ENCODE assay signal across 10 cellular contexts in the genomic region with DNA sequence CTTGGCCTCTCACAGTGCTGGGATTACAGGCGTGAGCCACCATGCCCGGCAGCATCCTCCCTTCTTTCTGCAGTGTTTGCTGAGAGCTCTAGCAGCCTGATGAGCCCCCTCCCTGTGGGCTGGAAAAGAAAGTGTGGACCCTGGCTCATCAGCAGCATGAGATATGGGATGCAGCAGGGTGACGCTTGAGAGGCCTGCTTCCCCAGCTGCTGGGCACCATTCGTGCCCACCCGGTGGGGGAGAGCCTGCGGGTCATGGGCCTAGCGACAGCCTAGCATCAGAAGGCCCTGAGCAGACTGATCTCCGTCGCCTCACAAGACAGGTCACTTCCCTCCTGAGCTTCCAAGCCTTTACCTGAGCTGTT. TPM values are rescaled to one million over a fixed set of nuclear protein-coding genes. Genes with fewer than 3 reads are reported as not detected.
DNase-seq lines count a peak whose midpoint lies in the region; ATAC-seq and TF ChIP-seq lines count a peak whose summit lies in the region.
"Had no signal": no experiment of that assay in that cellular context is flagged by ENCODE, and none has a peak within 500 bp of the region (broad histone marks: within the 10 kb centered on the region; RNA-seq: fewer than 3 reads in every experiment).

No MANE protein-coding gene starts in this region.

- H3K27me3 ChIP-seq in esophagus squamous epithelium (peaks cover 0 to 56% (median 0%) of the 10 kb centered on the region in 4 donors), ovary (no peaks in the 10 kb centered on the region), left lung (peaks cover 7 to 70% of the 10 kb centered on the region in 2 donors)

- no peak for TF ChIP-seq POLR2A in esophagus squamous epithelium (IDR thresholded peaks at IDR 0.05)
- no peak for TF ChIP-seq POLR2A in ovary (IDR thresholded peaks at IDR 0.05)

- H3K9me3 ChIP-seq in esophagus squamous epithelium: no peaks in the 10 kb centered on the region
- H3K9me3 ChIP-seq in ovary: no peaks in the 10 kb centered on the region
- no peaks in the 10 kb centered on the region for H3K9me3 ChIP-seq in left lung

- H3K4me3 ChIP-seq in esophagus squamous epithelium (peak overlapping the region in 2 of 4 donors; percentile 9 to 40), ovary (no peak overlapping the region), left lung (no peak overlapping the region)

- ATAC-seq in HG02852 (IDR thresholded peaks at IDR 0.05; ENCODE audit: unreplicated experiment) (no peak), left lung (no peak)

- peaks cover 12 to 42% (median 25%) of the 10 kb centered on the region in 3 donors for H3K4me1 ChIP-seq in esophagus squamous epithelium
- no peaks in the 10 kb centered on the region for H3K4me1 ChIP-seq in ovary (ENCODE audit: insufficient read depth)
- H3K4me1 ChIP-seq in left lung: peaks cover 0 to 11% of the 10 kb centered on the region in 2 donors

- intact Hi-C loops in esophagus squamous epithelium (cut with DNase I) (no loop called here), ovary (cut with DNase I) (no loop called here), left lung (cut with DNase I) (no loop called here)

- H3K36me3 ChIP-seq in esophagus squamous epithelium: no peaks in the 10 kb centered on the region
- H3K36me3 ChIP-seq in ovary: no peaks in the 10 kb centered on the region
- H3K36me3 ChIP-seq in left lung: no peaks in the 10 kb centered on the region

- TF ChIP-seq CTCF in esophagus squamous epithelium (IDR thresholded peaks at IDR 0.05): no peak
- TF ChIP-seq CTCF in ovary (IDR thresholded peaks at IDR 0.05): no peak
- TF ChIP-seq CTCF in left lung (IDR thresholded peaks at IDR 0.05): no peak

- H3K27ac ChIP-seq in esophagus squamous epithelium: peak overlapping the region; percentile 6 to 67 (median 48)
- peak overlapping the region; percentile 66 for H3K27ac ChIP-seq in substantia nigra (ENCODE audit: low read depth, low read length, poor library complexity, severe bottlenecking)
- no peak overlapping the region for H3K27ac ChIP-seq in ovary
- H3K27ac ChIP-seq in left lung: peak overlapping the region in 1 of 2 donors; percentile 35

- TF ChIP-seq EP300 in ovary (IDR thresholded peaks at IDR 0.05): no peak

- 43 to 88% methylated on average over 2 to 6 of the region's 9 CpGs for WGBS in esophagus squamous epithelium, 2 donors
- WGBS in ovary, 3 donors: 82 to 84% (median 84%) methylated on average over 9 of the region's 9 CpGs

- DNase-seq in activated CD8-positive, alpha-beta memory T cell treated with anti-CD3 and anti-CD28 coated beads, Interleukin-2, amount 50 U/mL, for 48 hours: peak; percentile 59
- DNase-seq in activated CD8-positive, alpha-beta memory T cell treated with anti-CD3 and anti-CD28 coated beads for 24 hours: no peak
- DNase-seq in SHP77 treated with DMSO at 0.1 percent for 48 hours (lab: John Stamatoyannopoulos, UW) (peak; percentile 14), esophagus squamous epithelium (lab: John Stamatoyannopoulos, UW) (no peak), substantia nigra (lab: John Stamatoyannopoulos, UW) (no peak), ovary (no peak), left lung (no peak)
- DNase-seq: activated CD4-positive, alpha-beta T cell treated with anti-CD3 and anti-CD28 coated beads, Interleukin-2, amount 50 U/mL, for 1 hour; central memory CD4-positive, alpha-beta T cell had no signal

RNA-seq across cellular contexts. Expression of gene CCDC167, which starts 16.0 kb away (rescaled TPM):
- 10 to 100 TPM; 16.4 to 77.8 (median 41.6) TPM for total RNA-seq in esophagus squamous epithelium
- 10 to 100 TPM in 1 of 7 donors, 1 to 10 TPM in 6; 4.4 to 21.9 (median 8.1) TPM for total RNA-seq in ovary
- 10 to 100 TPM; 11.0 to 13.5 TPM for polyA plus RNA-seq in ovary
- 10 to 100 TPM; 18.2 to 21.5 TPM for total RNA-seq in left lung

Comparison
In these comparisons a context has a peak if more than half of its experiments do, and no peak if none do; other contexts are left out.
1. DNase-seq: peak in activated CD8-positive, alpha-beta memory T cell treated with anti-CD3 and anti-CD28 coated beads, Interleukin-2, amount 50 U/mL, for 48 hours (single experiment) and SHP77 treated with DMSO at 0.1 percent for 48 hours (single experiment); none in activated CD8-positive, alpha-beta memory T cell treated with anti-CD3 and anti-CD28 coated beads for 24 hours (single experiment), esophagus squamous epithelium (single experiment), substantia nigra (0 of 49), ovary (0 of 5) and left lung (0 of 2).
2. H3K27ac ChIP-seq: peak in esophagus squamous epithelium (4 of 4) and substantia nigra (single experiment); none in ovary (0 of 2).